ENCODE assay signal across 8 cellular contexts in genomic region chr2:159714586-159714930, GRCh38. TPM values are rescaled to one million over a fixed set of nuclear protein-coding genes. Genes with fewer than 3 reads are reported as not detected.
DNase-seq lines count a peak whose midpoint lies in the region; ATAC-seq, FAIRE-seq and TF ChIP-seq lines count a peak whose summit lies in the region.

No MANE protein-coding gene starts in this region.

- H3K9ac ChIP-seq in smooth muscle cell (ENCODE audit: low read depth): peak overlapping the region; percentile 95

- H3K9me3 ChIP-seq in T-helper 17 cell (ENCODE audit: control insufficient read depth, low read length, poor library complexity, severe bottlenecking) (no peaks in the 10 kb centered on the region), esophagus squamous epithelium (no peaks in the 10 kb centered on the region), smooth muscle cell (replicated peaks; ENCODE audit: low read depth) (no peaks in the 10 kb centered on the region), small intestine (ENCODE audit: control insufficient read depth, low read depth) (no peaks in the 10 kb centered on the region)

- H3K27me3 Mint-ChIP-seq in activated T-cell treated with anti-CD3 and anti-CD28 coated beads, Interleukin-2, amount 50 U/mL, for 24 hours: no peaks in the 10 kb centered on the region
- no peaks in the 10 kb centered on the region for H3K27me3 Mint-ChIP-seq in T-helper 17 cell

- intact Hi-C loops in esophagus squamous epithelium (cut with DNase I): no loop called here

- H3K79me2 ChIP-seq in smooth muscle cell (ENCODE audit: low read depth): peaks cover 72% of the 10 kb centered on the region

- H3K27ac Mint-ChIP-seq in activated T-cell treated with anti-CD3 and anti-CD28 coated beads, Interleukin-2, amount 50 U/mL, for 24 hours: peak overlapping the region; percentile 73
- H3K27ac Mint-ChIP-seq in T-helper 17 cell: peak overlapping the region; percentile 99

- no peak for TF ChIP-seq POLR2A in esophagus squamous epithelium (IDR thresholded peaks at IDR 0.05)

- H3K36me3 ChIP-seq in esophagus squamous epithelium: peaks cover 0 to 40% (median 6%) of the 10 kb centered on the region in 3 donors
- peaks cover 10% of the 10 kb centered on the region for H3K36me3 ChIP-seq in smooth muscle cell (ENCODE audit: low read depth)
- peaks cover 0 to 10% of the 10 kb centered on the region in 2 donors for H3K36me3 ChIP-seq in small intestine (ENCODE audit: control insufficient read depth in 2 of 2, insufficient read depth in 2 of 2, low read length in 2 of 2)

- DNase-seq in activated T-cell treated with anti-CD3 and anti-CD28 coated beads, Interleukin-2, amount 50 U/mL, for 24 hours: no peak
- DNase-seq in activated T-cell treated with anti-CD3 and anti-CD28 coated beads, Interleukin-2, amount 50 U/mL, for 48 hours: no peak
- DNase-seq in T-helper 17 cell (no peak), esophagus squamous epithelium (lab: John Stamatoyannopoulos, UW) (no peak), smooth muscle cell (lab: John Stamatoyannopoulos, UW; ENCODE audit: unreplicated experiment) (no peak), nucleus accumbens (lab: John Stamatoyannopoulos, UW) (no peak), small intestine (no peak), NCI-H345 treated with DMSO at 0.1 percent for 48 hours (lab: John Stamatoyannopoulos, UW; ENCODE audit: unreplicated experiment) (no peak)

- H3F3A ChIP-seq in smooth muscle cell (ENCODE audit: low read depth): no peaks in the 10 kb centered on the region

- H3K27me3 ChIP-seq in esophagus squamous epithelium (no peaks in the 10 kb centered on the region), smooth muscle cell (ENCODE audit: low read depth) (no peaks in the 10 kb centered on the region), small intestine (ENCODE audit: control insufficient read depth in 2 of 2, insufficient read depth in 2 of 2, low read length in 2 of 2) (no peaks in the 10 kb centered on the region)

- ATAC-seq in T-helper 17 cell: no peak

- H3K4me3 ChIP-seq in esophagus squamous epithelium: peak overlapping the region in 3 of 4 donors; percentile 90 to 99 (median 92)
- peak overlapping the region; percentile 74 for H3K4me3 ChIP-seq in smooth muscle cell
- H3K4me3 ChIP-seq in small intestine (ENCODE audit: low read depth in 1 of 2, low read length in 2 of 2): no peak overlapping the region

- peak overlapping the region; percentile 100 for H3K4me3 Mint-ChIP-seq in activated T-cell treated with anti-CD3 and anti-CD28 coated beads, Interleukin-2, amount 50 U/mL, for 24 hours
- H3K4me3 Mint-ChIP-seq in T-helper 17 cell: peak overlapping the region; percentile 33

- TF ChIP-seq CTCF in esophagus squamous epithelium (IDR thresholded peaks at IDR 0.05): no peak
- no peak for TF ChIP-seq CTCF in smooth muscle cell (IDR thresholded peaks at IDR 0.05; ENCODE audit: borderline replicate concordance, insufficient read depth, poor library complexity, severe bottlenecking)

- peak overlapping the region; percentile 88 for H3K4me2 ChIP-seq in smooth muscle cell

- peaks cover 68% of the 10 kb centered on the region for H3K4me1 Mint-ChIP-seq in activated T-cell treated with anti-CD3 and anti-CD28 coated beads, Interleukin-2, amount 50 U/mL, for 24 hours (ENCODE audit: low read depth)
- H3K4me1 Mint-ChIP-seq in T-helper 17 cell: peaks cover 43% of the 10 kb centered on the region

- peak overlapping the region; percentile 98 to 99 (median 98) for H3K27ac ChIP-seq in esophagus squamous epithelium
- peak overlapping the region; percentile 86 for H3K27ac ChIP-seq in smooth muscle cell (ENCODE audit: low read depth)
- peak overlapping the region in 1 of 2 donors; percentile 8 for H3K27ac ChIP-seq in small intestine (ENCODE audit: low read depth in 1 of 2, low read length in 1 of 2)

- WGBS in esophagus squamous epithelium, 2 donors: 71 to 74% methylated on average over 8 of the region's 8 CpGs
- 59% methylated on average over 8 of the region's 8 CpGs for WGBS in smooth muscle cell (ENCODE audit: low lambda C conversion rate)
- 60 to 68% (median 62%) methylated on average over 8 of the region's 8 CpGs for WGBS in small intestine, 3 donors

- H4K20me1 ChIP-seq in smooth muscle cell (ENCODE audit: low read depth): peaks cover 67% of the 10 kb centered on the region

- peaks cover 70% of the 10 kb centered on the region for H3K36me3 Mint-ChIP-seq in activated T-cell treated with anti-CD3 and anti-CD28 coated beads, Interleukin-2, amount 50 U/mL, for 24 hours (ENCODE audit: low read depth)
- peaks cover 10% of the 10 kb centered on the region for H3K36me3 Mint-ChIP-seq in T-helper 17 cell (ENCODE audit: low read depth)

- H3K4me1 ChIP-seq in esophagus squamous epithelium (peaks cover 0 to 73% (median 41%) of the 10 kb centered on the region in 3 donors), smooth muscle cell (ENCODE audit: low read depth) (peaks cover 19% of the 10 kb centered on the region), small intestine (ENCODE audit: control insufficient read depth in 2 of 2, insufficient read depth in 1 of 2, low read depth in 1 of 2, low read length in 1 of 2) (peaks cover 5 to 16% of the 10 kb centered on the region in 2 donors)

- FAIRE-seq in small intestine (lab: Jason Lieb, UNC): no peak

- H2AFZ ChIP-seq in smooth muscle cell (ENCODE audit: low read depth): no peak overlapping the region

- H3K9me3 Mint-ChIP-seq in activated T-cell treated with anti-CD3 and anti-CD28 coated beads, Interleukin-2, amount 50 U/mL, for 24 hours: no peaks in the 10 kb centered on the region

RNA-seq across cellular contexts. Expression of gene MARCHF7, which starts 2.3 kb away (rescaled TPM):
- 10 to 100 TPM; 62.0 to 69.4 TPM for total RNA-seq in T-helper 17 cell
- total RNA-seq in esophagus squamous epithelium: 100 to 1,000 TPM; 101 to 132 (median 103) TPM
- 235 and 280 TPM in 2 replicates for total RNA-seq in smooth muscle cell
- 97.1 and 110 TPM in 2 replicates for polyA plus RNA-seq in smooth muscle cell
- polyA plus RNA-seq in small intestine: 10 to 100 TPM; 17.9 to 31.5 (median 22.4) TPM

Comparison
In these comparisons a context has a peak if more than half of its experiments do, and no peak if none do; other contexts are left out.
1. H3K4me3 ChIP-seq: peak in esophagus squamous epithelium (3 of 4) and smooth muscle cell (single experiment); none in small intestine (0 of 2).